In genomic region chr2:152201466-152201830, GRCh38 we compare ENCODE assay signal across 21 cellular contexts.
"Had no signal": no experiment of that assay in that cellular context is flagged by ENCODE, and none has a peak within 500 bp of the region (broad histone marks: within the 10 kb centered on the region; RNA-seq: fewer than 3 reads in every experiment).

No MANE protein-coding gene starts in this region.

- H3K9me3 Mint-ChIP-seq: activated naive CD8-positive, alpha-beta T cell treated with anti-CD3 and anti-CD28 coated beads, Interleukin-2, amount 10 ng/mL, durations not matched to agents 7 days and 5 days; activated T-helper 17 cell treated with anti-CD3 and anti-CD28 coated beads, Interleukin-2, amount 50 U/mL, for 72 hours had no signal

- H3K4me3 Mint-ChIP-seq: activated CD8-positive, alpha-beta T cell treated with anti-CD3 and anti-CD28 coated beads for 36 hours; activated naive CD8-positive, alpha-beta T cell treated with anti-CD3 and anti-CD28 coated beads, Interleukin-2, amount 10 ng/mL, durations not matched to agents 7 days and 5 days; activated T-helper 17 cell treated with anti-CD3 and anti-CD28 coated beads, Interleukin-2, amount 50 U/mL, for 72 hours; nephron progenitor cell; stimulated activated naive B cell treated with anti-CD40 and anti-IgM and Interleukin-4, amounts not matched to agents 10 μg/mL and 1 μg/mL and 100 μg/mL, for 72 hours; WTC11 had no signal

- H3K4me1 Mint-ChIP-seq: activated T-helper 17 cell treated with anti-CD3 and anti-CD28 coated beads, Interleukin-2, amount 50 U/mL, for 72 hours; stimulated activated naive B cell treated with anti-CD40 and anti-IgM and Interleukin-4, amounts not matched to agents 10 μg/mL and 1 μg/mL and 100 μg/mL, for 72 hours had no signal

- H3K27ac ChIP-seq: body of pancreas, gastrocnemius medialis had no signal

- FAIRE-seq: colon, kidney had no signal

- H3K36me3 ChIP-seq: gastrocnemius medialis had no signal

- H3K4me3 ChIP-seq: body of pancreas, gastrocnemius medialis, lung had no signal

- ATAC-seq: activated CD8-positive, alpha-beta T cell treated with anti-CD3 and anti-CD28 coated beads for 36 hours; body of pancreas; left lobe of liver; stimulated activated naive B cell treated with anti-CD40 and anti-IgM and Interleukin-4, amounts not matched to agents 10 μg/mL and 1 μg/mL and 100 μg/mL, for 72 hours had no signal

- H3K27me3 ChIP-seq: body of pancreas, gastrocnemius medialis had no signal

- H3K36me3 Mint-ChIP-seq: activated naive CD8-positive, alpha-beta T cell treated with anti-CD3 and anti-CD28 coated beads, Interleukin-2, amount 10 ng/mL, durations not matched to agents 7 days and 5 days; stimulated activated naive B cell treated with anti-CD40 and anti-IgM and Interleukin-4, amounts not matched to agents 10 μg/mL and 1 μg/mL and 100 μg/mL, for 72 hours; WTC11 had no signal

- H3K9me3 ChIP-seq: body of pancreas, gastrocnemius medialis had no signal

- H3K27ac Mint-ChIP-seq: activated CD8-positive, alpha-beta T cell treated with anti-CD3 and anti-CD28 coated beads for 36 hours; activated naive CD8-positive, alpha-beta T cell treated with anti-CD3 and anti-CD28 coated beads, Interleukin-2, amount 10 ng/mL, durations not matched to agents 7 days and 5 days; activated T-helper 17 cell treated with anti-CD3 and anti-CD28 coated beads, Interleukin-2, amount 50 U/mL, for 72 hours; stimulated activated naive B cell treated with anti-CD40 and anti-IgM and Interleukin-4, amounts not matched to agents 10 μg/mL and 1 μg/mL and 100 μg/mL, for 72 hours; WTC11 had no signal

- DNase-seq: activated CD4-positive, alpha-beta T cell treated with anti-CD3 and anti-CD28 coated beads for 48 hours; activated CD8-positive, alpha-beta T cell treated with anti-CD3 and anti-CD28 coated beads for 36 hours; activated naive CD4-positive, alpha-beta T cell; activated naive CD8-positive, alpha-beta T cell treated with anti-CD3 and anti-CD28 coated beads, Interleukin-2, amount 10 ng/mL, durations not matched to agents 7 days and 5 days; activated T-cell treated with anti-CD3 and anti-CD28 coated beads, Interleukin-2, amount 50 U/mL, for 1 hour; amygdala; body of pancreas; central memory CD4-positive, alpha-beta T cell; gastrocnemius medialis; head of caudate nucleus; kidney; midbrain; nephron progenitor cell; nucleus accumbens; retina; stimulated activated naive B cell treated with anti-CD40 and anti-IgM and Interleukin-4, amounts not matched to agents 10 μg/mL and 1 μg/mL and 100 μg/mL, for 72 hours had no signal
